8 cellular contexts compared by ENCODE assay signal in the genomic region with DNA sequence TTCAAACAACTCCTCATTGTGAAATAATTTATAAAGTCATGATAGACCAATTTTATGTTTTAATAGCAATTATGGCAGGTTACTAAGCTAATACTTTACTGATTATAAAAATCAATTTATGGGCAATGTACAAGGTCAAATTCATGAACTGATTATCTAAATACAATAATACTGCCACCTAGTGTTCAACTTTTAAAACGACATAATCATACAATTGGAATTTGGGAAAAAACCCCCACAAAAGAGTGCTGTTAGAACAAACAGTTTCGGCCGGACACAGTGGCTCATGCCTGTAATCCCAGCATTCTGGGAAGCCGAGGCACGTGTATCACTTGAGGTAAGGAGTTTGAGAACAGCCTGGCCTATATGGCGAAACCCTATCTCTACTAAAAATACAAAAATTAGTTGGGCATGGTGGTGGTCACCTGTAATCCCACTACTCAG. TPM values are rescaled to one million over a fixed set of nuclear protein-coding genes. Genes with fewer than 3 reads are reported as not detected.
DNase-seq lines count a peak whose midpoint lies in the region; ATAC-seq, FAIRE-seq and TF ChIP-seq lines count a peak whose summit lies in the region.

No MANE protein-coding gene starts in this region.

- DNase-seq in CD8-positive, alpha-beta T cell = no peak
- DNase-seq in HFFc6 (peak; percentile 28), SK-N-MC (ENCODE audit: low read depth, low spot score) (no peak), frontal cortex (ENCODE audit: low spot score in 2 of 2) (no peak), sigmoid colon (no peak), lower leg skin (ENCODE audit: low spot score in 2 of 2) (no peak), islet precursor cell (no peak)

- no peak for ATAC-seq in CD8-positive, alpha-beta T cell
- ATAC-seq in GM21526 (IDR thresholded peaks at IDR 0.05; ENCODE audit: low FRiP score, unreplicated experiment) = no peak

- no peak overlapping the region for H3K27ac Mint-ChIP-seq in CD8-positive, alpha-beta T cell
- peak overlapping the region; percentile 86 for H3K27ac Mint-ChIP-seq in HFFc6

- H3K27me3 ChIP-seq in CD8-positive, alpha-beta T cell (ENCODE audit: insufficient read depth, low read length) = no peaks in the 10 kb centered on the region
- no peaks in the 10 kb centered on the region for H3K27me3 ChIP-seq in sigmoid colon

- no peak overlapping the region for H3K27ac ChIP-seq in CD8-positive, alpha-beta T cell (ENCODE audit: low read depth, low read length)
- H3K27ac ChIP-seq in SK-N-MC (peak overlapping the region; percentile 56; the same call in 1 of the 2 replicates), sigmoid colon (peak overlapping the region in 1 of 4 donors; percentile 24)

- CTCF ChIA-PET in CD8-positive, alpha-beta T cell (lab: Charles Lee) = interaction anchor here (0.7 to 4.4 kb wide), 23 partner anchors 10 to 323 kb away, joined by 3 to 42 read pairs (median 3); a partner anchor contains a TSS

- peak; percentile 81 for FAIRE-seq in frontal cortex (lab: Jason Lieb, UNC)

- peak; percentile 89 for TF ChIP-seq CTCF in CD8-positive, alpha-beta T cell (IDR thresholded peaks at IDR 0.05)
- TF ChIP-seq CTCF in HFFc6 (IDR thresholded peaks at IDR 0.05) = peak; percentile 90
- peak in 3 of 4 experiments; percentile 40 to 57 (median 48) for TF ChIP-seq CTCF in sigmoid colon (IDR thresholded peaks at IDR 0.05)
- no peak for TF ChIP-seq CTCF in lower leg skin (IDR thresholded peaks at IDR 0.05)

- no peaks in the 10 kb centered on the region for H3K9me3 Mint-ChIP-seq in CD8-positive, alpha-beta T cell
- no peaks in the 10 kb centered on the region for H3K9me3 Mint-ChIP-seq in HFFc6

- H3K9me3 ChIP-seq in CD8-positive, alpha-beta T cell (ENCODE audit: low read length) = no peaks in the 10 kb centered on the region
- H3K9me3 ChIP-seq in SK-N-MC (ENCODE audit: low read depth, low read length) (no peaks in the 10 kb centered on the region), sigmoid colon (no peaks in the 10 kb centered on the region)

- no peak overlapping the region for H3K4me3 ChIP-seq in CD8-positive, alpha-beta T cell (ENCODE audit: low read depth, low read length)
- H3K4me3 ChIP-seq in SK-N-MC (no peak overlapping the region), sigmoid colon (no peak overlapping the region), lower leg skin (ENCODE audit: low read depth, poor library complexity, severe bottlenecking) (no peak overlapping the region)

- H3K27me3 Mint-ChIP-seq in CD8-positive, alpha-beta T cell (ENCODE audit: low read depth) = no peaks in the 10 kb centered on the region
- H3K27me3 Mint-ChIP-seq in HFFc6 (ENCODE audit: insufficient read depth) = peaks cover 2% of the 10 kb centered on the region; the same call in 1 of the 2 replicates

- no peaks in the 10 kb centered on the region for H3K36me3 ChIP-seq in CD8-positive, alpha-beta T cell (ENCODE audit: insufficient read depth, low read length)
- H3K36me3 ChIP-seq in SK-N-MC (ENCODE audit: insufficient read depth, low read length) = peaks cover 22% of the 10 kb centered on the region
- peaks cover 0 to 10% (median 2%) of the 10 kb centered on the region in 4 donors for H3K36me3 ChIP-seq in sigmoid colon

- no peak for TF ChIP-seq EP300 in sigmoid colon (IDR thresholded peaks at IDR 0.05)

- WGBS in sigmoid colon, 2 donors = 38 to 39% methylated on average over 6 of the region's 6 CpGs
- 36 to 40% methylated on average over 6 of the region's 6 CpGs for WGBS in lower leg skin, 2 donors

- TF ChIP-seq POLR2A in sigmoid colon (IDR thresholded peaks at IDR 0.05) (no peak), lower leg skin (IDR thresholded peaks at IDR 0.05) (no peak)

- H3K4me1 ChIP-seq in CD8-positive, alpha-beta T cell (ENCODE audit: insufficient read depth, low read length) = peaks cover 25% of the 10 kb centered on the region
- H3K4me1 ChIP-seq in sigmoid colon = peaks cover 0 to 37% (median 20%) of the 10 kb centered on the region in 4 donors

- H3K4me3 Mint-ChIP-seq in CD8-positive, alpha-beta T cell = no peak overlapping the region
- H3K4me3 Mint-ChIP-seq in HFFc6 = no peak overlapping the region

- POLR2A ChIA-PET in CD8-positive, alpha-beta T cell (lab: Charles Lee) = no interaction called here

- H3K4me1 Mint-ChIP-seq in CD8-positive, alpha-beta T cell (ENCODE audit: low read depth) = peaks cover 60% of the 10 kb centered on the region
- peaks cover 24% of the 10 kb centered on the region for H3K4me1 Mint-ChIP-seq in HFFc6 (ENCODE audit: low read depth)

- intact Hi-C loops in CD8-positive, alpha-beta T cell (cut with DNase I, micrococcal nuclease) = loop anchor here (1.0 to 10.0 kb wide), 6 partner anchors 11 to 270 kb away; no protein-coding TSS in a partner anchor
- intact Hi-C loops in sigmoid colon (cut with DNase I) = loop anchor here (5.0 to 10.0 kb wide), 2 partner anchors 73 to 220 kb away; no protein-coding TSS in a partner anchor
- intact Hi-C loops in lower leg skin (cut with DNase I; ENCODE audit: low total_unique reads) = loop anchor here (5.0 kb wide), 1 partner anchor 220 kb away; no protein-coding TSS in a partner anchor

- peaks cover 56% of the 10 kb centered on the region for H3K36me3 Mint-ChIP-seq in CD8-positive, alpha-beta T cell
- peaks cover 10% of the 10 kb centered on the region; the same call in 1 of the 2 replicates for H3K36me3 Mint-ChIP-seq in HFFc6 (ENCODE audit: low read depth)

- no peak overlapping the region for H3K9ac ChIP-seq in SK-N-MC (ENCODE audit: insufficient read length)

RNA-seq across cellular contexts. Expression of a gene that starts 14.0 kb away (rescaled TPM):
- 10 to 100 TPM; 85.4 to 91.3 TPM for total RNA-seq in CD8-positive, alpha-beta T cell
- 10 to 100 TPM; 24.8 to 29.7 (median 27.0) TPM for total RNA-seq in HFFc6 (2021; fragmentation: NEBNext Ultra II Directional; extraction: Animal tissue kit (Norgen Biotek cat#: 25700))
- 79.1 TPM for total RNA-seq in frontal cortex
- 10 to 100 TPM; 21.6 to 42.6 (median 31.3) TPM for total RNA-seq in sigmoid colon
- 10 to 100 TPM; 24.0 to 47.4 (median 40.8) TPM for polyA plus RNA-seq in sigmoid colon
- total RNA-seq in lower leg skin = 10 to 100 TPM; 38.8 to 50.0 (median 40.3) TPM

Comparison
In these comparisons a context has a peak if more than half of its experiments do, and no peak if none do; other contexts are left out.
1. CTCF ChIP-seq: peak in CD8-positive, alpha-beta T cell (single experiment), HFFc6 (single experiment) and sigmoid colon (3 of 4); none in lower leg skin (0 of 3).